8 cellular contexts compared by ENCODE assay signal in the genomic region with DNA sequence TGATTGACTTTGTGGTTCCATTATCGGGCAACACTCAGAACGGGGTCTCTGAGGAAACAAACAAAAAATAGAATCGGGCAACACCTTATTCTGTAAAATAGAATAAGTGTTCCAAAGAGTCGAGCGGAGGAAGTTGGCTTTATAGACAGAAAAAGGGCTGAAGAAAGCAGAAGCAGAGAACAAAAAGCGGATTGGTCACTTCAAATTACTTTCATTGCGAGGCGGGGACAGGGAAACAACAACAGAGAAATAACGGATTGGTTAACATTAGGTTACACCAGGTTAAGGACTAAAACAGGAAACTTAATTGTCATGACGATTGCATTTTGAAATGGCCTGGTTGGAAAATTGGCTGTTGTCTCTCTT. TPM values are rescaled to one million over a fixed set of nuclear protein-coding genes. Genes with fewer than 3 reads are reported as not detected.
A peak's percentile ranks its signal among the peaks of the same experiment; 100 is the strongest.
DNase-seq lines count a peak whose midpoint lies in the region; ATAC-seq and TF ChIP-seq lines count a peak whose summit lies in the region.

No MANE protein-coding gene starts in this region.

- H3K36me3 ChIP-seq in CD8-positive, alpha-beta T cell (ENCODE audit: insufficient read depth, low read length), result no peaks in the 10 kb centered on the region

- H3K4me3 Mint-ChIP-seq in CD8-positive, alpha-beta T cell, result peak overlapping the region; percentile 97
- H3K4me3 Mint-ChIP-seq in activated naive CD8-positive, alpha-beta T cell treated with anti-CD3 and anti-CD28 coated beads, Interleukin-2, amount 10 ng/mL, durations not matched to agents 7 days and 5 days, result peak overlapping the region; percentile 98
- H3K4me3 Mint-ChIP-seq in osteocyte (ENCODE audit: unreplicated experiment), result peak overlapping the region; percentile 90

- no peaks in the 10 kb centered on the region for H3K27me3 Mint-ChIP-seq in CD8-positive, alpha-beta T cell (ENCODE audit: low read depth)
- H3K27me3 Mint-ChIP-seq in activated naive CD8-positive, alpha-beta T cell treated with anti-CD3 and anti-CD28 coated beads, Interleukin-2, amount 10 ng/mL, durations not matched to agents 7 days and 5 days, result no peaks in the 10 kb centered on the region
- H3K27me3 Mint-ChIP-seq in osteocyte (ENCODE audit: unreplicated experiment), result no peaks in the 10 kb centered on the region

- no peaks in the 10 kb centered on the region for H3K9me3 ChIP-seq in CD8-positive, alpha-beta T cell (ENCODE audit: low read length)

- peak overlapping the region; percentile 98 for H3K27ac Mint-ChIP-seq in CD8-positive, alpha-beta T cell
- H3K27ac Mint-ChIP-seq in activated naive CD8-positive, alpha-beta T cell treated with anti-CD3 and anti-CD28 coated beads, Interleukin-2, amount 10 ng/mL, durations not matched to agents 7 days and 5 days, result peak overlapping the region; percentile 98
- peak overlapping the region; percentile 99 for H3K27ac Mint-ChIP-seq in osteocyte (ENCODE audit: unreplicated experiment)

- no peaks in the 10 kb centered on the region for H3K27me3 ChIP-seq in CD8-positive, alpha-beta T cell (ENCODE audit: insufficient read depth, low read length)

- H3K27ac ChIP-seq in CD8-positive, alpha-beta T cell (ENCODE audit: low read depth, low read length), result peak overlapping the region; percentile 84

- peak overlapping the region; percentile 78 for H3K4me3 ChIP-seq in CD8-positive, alpha-beta T cell (ENCODE audit: low read depth, low read length)

- POLR2A ChIA-PET in CD8-positive, alpha-beta T cell (lab: Charles Lee), result interaction anchor here (0.6 to 1.8 kb wide), 15 partner anchors 9 to 856 kb away, joined by 3 to 16 read pairs (median 4); a partner anchor contains a TSS
- POLR2A ChIA-PET in activated naive CD8-positive, alpha-beta T cell treated with anti-CD3 and anti-CD28 coated beads, Interleukin-2, amount 10 ng/mL, durations not matched to agents 7 days and 5 days (lab: Charles Lee), result interaction anchor here (0.6 to 2.9 kb wide), 26 partner anchors 13 to 911 kb away, joined by 3 to 13 read pairs (median 4); a partner anchor contains a TSS

- no peaks in the 10 kb centered on the region for H3K9me3 Mint-ChIP-seq in CD8-positive, alpha-beta T cell
- H3K9me3 Mint-ChIP-seq in activated naive CD8-positive, alpha-beta T cell treated with anti-CD3 and anti-CD28 coated beads, Interleukin-2, amount 10 ng/mL, durations not matched to agents 7 days and 5 days, result peaks cover 3% of the 10 kb centered on the region
- H3K9me3 Mint-ChIP-seq in osteocyte (ENCODE audit: unreplicated experiment), result no peaks in the 10 kb centered on the region

- no peak for TF ChIP-seq CTCF in CD8-positive, alpha-beta T cell (IDR thresholded peaks at IDR 0.05)
- TF ChIP-seq CTCF in GM20000 (IDR thresholded peaks at IDR 0.05; ENCODE audit: extremely low read depth, missing control alignments) (no peak), osteocyte (IDR thresholded peaks at IDR 0.05) (no peak)

- H3K36me3 Mint-ChIP-seq in CD8-positive, alpha-beta T cell, result peaks cover 12% of the 10 kb centered on the region
- H3K36me3 Mint-ChIP-seq in activated naive CD8-positive, alpha-beta T cell treated with anti-CD3 and anti-CD28 coated beads, Interleukin-2, amount 10 ng/mL, durations not matched to agents 7 days and 5 days, result peaks cover 7% of the 10 kb centered on the region
- no peaks in the 10 kb centered on the region for H3K36me3 Mint-ChIP-seq in osteocyte (ENCODE audit: unreplicated experiment)

- peak; percentile 22 for ATAC-seq in CD8-positive, alpha-beta T cell
- ATAC-seq in activated naive CD8-positive, alpha-beta T cell treated with anti-CD3 and anti-CD28 coated beads, Interleukin-2, amount 10 ng/mL, durations not matched to agents 7 days and 5 days (ENCODE audit: low read depth), result peak; percentile 32
- ATAC-seq in Right ventricle myocardium superior (ENCODE audit: poor library complexity), result peak; percentile 56
- ATAC-seq in activated CD4-positive, CD25-positive, alpha-beta regulatory T cell treated with anti-CD3 and anti-CD28 coated beads, Interleukin-2, amount 50 U/mL, for 24 hours, result no peak

- DNase-seq in CD8-positive, alpha-beta T cell, result peak in 1 of 7 experiments; percentile 17
- DNase-seq in GM20000 (ENCODE audit: low spot score) (peak; percentile 48), NCI-H2029 treated with DMSO at 0.1 percent for 48 hours (lab: John Stamatoyannopoulos, UW) (peak; percentile 51), Right ventricle myocardium superior (no peak), osteocyte (ENCODE audit: extremely low spot score, unreplicated experiment) (no peak), activated gamma-delta T cell (lab: John Stamatoyannopoulos, UW) (no peak)
- DNase-seq in activated naive CD8-positive, alpha-beta T cell treated with anti-CD3 and anti-CD28 coated beads, Interleukin-2, amount 10 ng/mL, durations not matched to agents 7 days and 5 days, result no peak

- H3K4me1 ChIP-seq in CD8-positive, alpha-beta T cell (ENCODE audit: insufficient read depth, low read length), result peaks cover 17% of the 10 kb centered on the region

- H3K4me1 Mint-ChIP-seq in CD8-positive, alpha-beta T cell (ENCODE audit: low read depth), result peaks cover 35% of the 10 kb centered on the region
- H3K4me1 Mint-ChIP-seq in activated naive CD8-positive, alpha-beta T cell treated with anti-CD3 and anti-CD28 coated beads, Interleukin-2, amount 10 ng/mL, durations not matched to agents 7 days and 5 days, result peaks cover 40% of the 10 kb centered on the region
- peaks cover 28% of the 10 kb centered on the region for H3K4me1 Mint-ChIP-seq in osteocyte (ENCODE audit: unreplicated experiment)

- intact Hi-C loops in CD8-positive, alpha-beta T cell (cut with DNase I, micrococcal nuclease), result loop anchor here (2.0 to 10.0 kb wide), 6 partner anchors 167 to 1000 kb away; a partner anchor contains a TSS
- intact Hi-C loops in Right ventricle myocardium superior (cut with DNase I), result no loop called here

- CTCF ChIA-PET in CD8-positive, alpha-beta T cell (lab: Charles Lee), result interaction anchor here (0.9 to 3.1 kb wide), 9 partner anchors 9 to 250 kb away, joined by 3 to 11 read pairs (median 5); a partner anchor contains a TSS

RNA-seq across cellular contexts. Expression of a gene that starts 0.4 kb away (rescaled TPM):
- 1 to 10 TPM; 9.0 to 9.8 TPM for total RNA-seq in CD8-positive, alpha-beta T cell
- total RNA-seq in activated naive CD8-positive, alpha-beta T cell treated with anti-CD3 and anti-CD28 coated beads, Interleukin-2, amount 10 ng/mL, durations not matched to agents 7 days and 5 days, result 10 to 100 TPM; 13.1 to 15.5 TPM
- total RNA-seq in Right ventricle myocardium superior, result 23.7 TPM
- 13.1 and 13.5 TPM in 2 replicates for total RNA-seq in osteocyte

RNA-seq across cellular contexts. Expression of a gene that starts 49.6 kb away (rescaled TPM):
- total RNA-seq in CD8-positive, alpha-beta T cell, result 1 to 10 TPM; 1.1 to 1.3 TPM
- 10 to 100 TPM; 16.5 to 17.3 TPM for total RNA-seq in activated naive CD8-positive, alpha-beta T cell treated with anti-CD3 and anti-CD28 coated beads, Interleukin-2, amount 10 ng/mL, durations not matched to agents 7 days and 5 days
- 1.5 TPM for total RNA-seq in Right ventricle myocardium superior
- total RNA-seq in osteocyte, result 4.9 and 6.1 TPM in 2 replicates

Comparison
In these comparisons a context has a peak if more than half of its experiments do, and no peak if none do; other contexts are left out.
1. ATAC-seq: peak in CD8-positive, alpha-beta T cell (single experiment), activated naive CD8-positive, alpha-beta T cell treated with anti-CD3 and anti-CD28 coated beads, Interleukin-2, amount 10 ng/mL, durations not matched to agents 7 days and 5 days (single experiment) and Right ventricle myocardium superior (single experiment); none in activated CD4-positive, CD25-positive, alpha-beta regulatory T cell treated with anti-CD3 and anti-CD28 coated beads, Interleukin-2, amount 50 U/mL, for 24 hours (0 of 2).
2. DNase-seq: peak in GM20000 (single experiment) and NCI-H2029 treated with DMSO at 0.1 percent for 48 hours (single experiment); none in activated naive CD8-positive, alpha-beta T cell treated with anti-CD3 and anti-CD28 coated beads, Interleukin-2, amount 10 ng/mL, durations not matched to agents 7 days and 5 days (single experiment), Right ventricle myocardium superior (single experiment), osteocyte (single experiment) and activated gamma-delta T cell (single experiment).
3. Peak in every context shown above with its lines, with median percentiles within 50 percentile points of each other: H3K27ac Mint-ChIP-seq and H3K4me3 Mint-ChIP-seq.